Comparison of ENCODE assay signal across 8 cellular contexts in genomic region chr5:14144586-14145355, GRCh38. TPM values are rescaled to one million over a fixed set of nuclear protein-coding genes. Genes with fewer than 3 reads are reported as not detected.
DNase-seq lines count a peak whose midpoint lies in the region; ATAC-seq, FAIRE-seq and TF ChIP-seq lines count a peak whose summit lies in the region.

No MANE protein-coding gene starts in this region.

- FAIRE-seq in kidney (lab: Jason Lieb, UNC) = no peak

- H3K9me3 ChIP-seq in kidney (ENCODE audit: control insufficient read depth in 1 of 2, low read length in 2 of 2) = no peaks in the 10 kb centered on the region

- H3K36me3 Mint-ChIP-seq in T-helper 2 cell treated with Interferon-gamma antibody and Interleukin-4, amounts not matched to agents 5 μg/mL and 100 μg/mL, for 36 hours (ENCODE audit: low read depth) = no peaks in the 10 kb centered on the region

- no peaks in the 10 kb centered on the region for H3K36me3 ChIP-seq in kidney (ENCODE audit: control insufficient read depth in 1 of 2, insufficient read depth in 2 of 2, low read length in 2 of 2)

- peaks cover 66% of the 10 kb centered on the region for H3K27me3 Mint-ChIP-seq in T-helper 2 cell treated with Interferon-gamma antibody and Interleukin-4, amounts not matched to agents 5 μg/mL and 100 μg/mL, for 36 hours (ENCODE audit: low read depth)

- peak overlapping the region; percentile 82 for H3K4me3 Mint-ChIP-seq in T-helper 2 cell treated with Interferon-gamma antibody and Interleukin-4, amounts not matched to agents 5 μg/mL and 100 μg/mL, for 36 hours

- no peaks in the 10 kb centered on the region for H3K9me3 Mint-ChIP-seq in T-helper 2 cell treated with Interferon-gamma antibody and Interleukin-4, amounts not matched to agents 5 μg/mL and 100 μg/mL, for 36 hours

- peak; percentile 57 for ATAC-seq in HG02610 (IDR thresholded peaks at IDR 0.05; ENCODE audit: unreplicated experiment)

- no peak for TF ChIP-seq POLR2A in NB4 (IDR thresholded peaks at IDR 0.05; ENCODE audit: extremely low read depth, insufficient read length)

- H3K4me3 ChIP-seq in NB4 (ENCODE audit: low read depth, low read length) = peak overlapping the region; percentile 51
- peak overlapping the region; percentile 72 to 79 for H3K4me3 ChIP-seq in kidney (ENCODE audit: low read length in 2 of 2)

- H3K27ac Mint-ChIP-seq in T-helper 2 cell treated with Interferon-gamma antibody and Interleukin-4, amounts not matched to agents 5 μg/mL and 100 μg/mL, for 36 hours = peak overlapping the region; percentile 32

- DNase-seq in NCI-H2081 (lab: John Stamatoyannopoulos, UW) = peak; percentile 57 to 79
- no peak for DNase-seq in NCI-H2081 treated with DMSO at 0.1 percent for 48 hours (lab: John Stamatoyannopoulos, UW)
- peak; percentile 67 for DNase-seq in NB4 (ENCODE audit: low read depth)
- DNase-seq in T-helper 2 cell treated with Interferon-gamma antibody and Interleukin-4, amounts not matched to agents 5 μg/mL and 100 μg/mL, for 36 hours (ENCODE audit: low spot score) = peak; percentile 10
- DNase-seq in central memory CD4-positive, alpha-beta T cell = peak; percentile 41
- DNase-seq in kidney = peak; percentile 89
- DNase-seq in stimulated activated CD4-positive, alpha-beta T cell treated with anti-CD3 and anti-CD28 coated beads, Interleukin-12 subunit alpha, Interleukin-12 subunit beta, amount 100 ng/mL, for 4 hours = peak; percentile 7

- H3K9ac ChIP-seq in kidney (ENCODE audit: low read length in 2 of 2) = peak overlapping the region; percentile 58 to 81

- intact Hi-C loops in kidney (cut with DNase I) = no loop called here

- peak overlapping the region; percentile 92 for H3K27ac ChIP-seq in kidney (ENCODE audit: low read depth in 2 of 2, low read length in 2 of 2)

- H3K4me1 ChIP-seq in kidney (ENCODE audit: control insufficient read depth in 1 of 2, insufficient read depth in 1 of 2, low read depth in 1 of 2, low read length in 2 of 2) = peaks cover 25 to 31% of the 10 kb centered on the region in 2 donors

- TF ChIP-seq CTCF in NB4 (IDR thresholded peaks at IDR 0.05; ENCODE audit: low read depth, low read length) (no peak), kidney (IDR thresholded peaks at IDR 0.05; ENCODE audit: borderline replicate concordance, extremely low read depth, insufficient read depth) (no peak)

- H3K4me1 Mint-ChIP-seq in T-helper 2 cell treated with Interferon-gamma antibody and Interleukin-4, amounts not matched to agents 5 μg/mL and 100 μg/mL, for 36 hours (ENCODE audit: low read depth) = peaks cover 7% of the 10 kb centered on the region

RNA-seq across cellular contexts. Expression of gene TRIO, which starts 1.6 kb away (rescaled TPM):
- total RNA-seq in kidney = 149 TPM
- 9.5 TPM for polyA plus RNA-seq in kidney (ENCODE audit: insufficient read depth, low read depth, low replicate concordance)
